13 cellular contexts compared by ENCODE assay signal in the genomic region with DNA sequence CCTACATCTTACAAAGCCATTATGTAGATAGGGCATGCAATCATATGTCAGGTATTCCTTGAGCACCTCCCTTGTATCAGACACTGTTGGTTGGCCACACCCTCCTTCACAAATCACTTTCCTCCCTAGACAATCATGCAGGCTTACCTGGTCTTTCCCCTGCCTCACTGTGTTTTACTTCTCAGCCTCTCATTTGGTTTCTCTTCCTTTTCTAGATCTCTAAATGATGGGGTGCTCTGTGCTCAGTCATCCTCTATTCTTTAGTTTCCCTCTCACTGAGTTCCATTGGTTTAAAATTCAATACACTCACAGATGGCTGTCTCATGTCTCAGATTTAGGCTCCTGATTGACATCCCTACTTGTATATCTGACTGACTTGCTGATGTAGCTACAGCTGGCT. TPM values are rescaled to one million over a fixed set of nuclear protein-coding genes. Genes with fewer than 3 reads are reported as not detected.
DNase-seq lines count a peak whose midpoint lies in the region; ATAC-seq and TF ChIP-seq lines count a peak whose summit lies in the region.
"Had no signal": no experiment of that assay in that cellular context is flagged by ENCODE, and none has a peak within 500 bp of the region (broad histone marks: within the 10 kb centered on the region; RNA-seq: fewer than 3 reads in every experiment).

No MANE protein-coding gene starts in this region.

- H3K36me3 Mint-ChIP-seq in activated CD4-positive, alpha-beta T cell treated with anti-CD3 and anti-CD28 coated beads for 36 hours (ENCODE audit: low read depth): no peaks in the 10 kb centered on the region
- H3K36me3 Mint-ChIP-seq in activated CD4-positive, alpha-beta T cell treated with anti-CD3 and anti-CD28 coated beads, Interleukin-2, amount 10 ng/mL, durations not matched to agents 24 days and 14 days (ENCODE audit: low read depth): no peaks in the 10 kb centered on the region
- H3K36me3 Mint-ChIP-seq in naive B cell: no peaks in the 10 kb centered on the region

- H3K27ac ChIP-seq in OCI-LY7 (ENCODE audit: low read depth, low read length, poor library complexity, severe bottlenecking): no peak overlapping the region
- H3K27ac ChIP-seq: upper lobe of left lung had no signal

- H3K4me2 ChIP-seq in OCI-LY7 (ENCODE audit: low read length): no peak overlapping the region

- H3K4me1 Mint-ChIP-seq in activated CD4-positive, alpha-beta T cell treated with anti-CD3 and anti-CD28 coated beads for 36 hours: peaks cover 4% of the 10 kb centered on the region
- H3K4me1 Mint-ChIP-seq in activated CD4-positive, alpha-beta T cell treated with anti-CD3 and anti-CD28 coated beads, Interleukin-2, amount 10 ng/mL, durations not matched to agents 24 days and 14 days: no peaks in the 10 kb centered on the region
- H3K4me1 Mint-ChIP-seq in naive B cell: peaks cover 7 to 11% (median 8%) of the 10 kb centered on the region in 3 donors

- no peak overlapping the region for H3K4me3 Mint-ChIP-seq in activated CD4-positive, alpha-beta T cell treated with anti-CD3 and anti-CD28 coated beads for 36 hours
- H3K4me3 Mint-ChIP-seq in activated CD4-positive, alpha-beta T cell treated with anti-CD3 and anti-CD28 coated beads, Interleukin-2, amount 10 ng/mL, durations not matched to agents 24 days and 14 days: no peak overlapping the region
- H3K4me3 Mint-ChIP-seq in naive B cell: no peak overlapping the region

- DNase-seq in activated CD4-positive, alpha-beta T cell treated with anti-CD3 and anti-CD28 coated beads for 36 hours: peak; percentile 35
- DNase-seq in activated CD4-positive, alpha-beta T cell treated with anti-CD3 and anti-CD28 coated beads, Interleukin-2, amount 10 ng/mL, durations not matched to agents 24 days and 14 days: no peak
- DNase-seq in naive B cell: peak; percentile 42
- no peak for DNase-seq in stimulated activated CD4-positive, alpha-beta T cell treated with anti-CD3 and anti-CD28 coated beads, Interleukin-1b, Interleukin-23, amount 100 ng/mL, for 48 hours
- DNase-seq in GDM1 (lab: John Stamatoyannopoulos, UW): no peak
- no peak for DNase-seq in OCI-LY7 (ENCODE audit: low spot score)
- DNase-seq: left cardiac atrium, NCI-H1930, Right ventricle myocardium superior, upper lobe of left lung had no signal

- no peak overlapping the region for H3K27ac Mint-ChIP-seq in activated CD4-positive, alpha-beta T cell treated with anti-CD3 and anti-CD28 coated beads for 36 hours
- no peak overlapping the region for H3K27ac Mint-ChIP-seq in activated CD4-positive, alpha-beta T cell treated with anti-CD3 and anti-CD28 coated beads, Interleukin-2, amount 10 ng/mL, durations not matched to agents 24 days and 14 days
- no peak overlapping the region for H3K27ac Mint-ChIP-seq in naive B cell

- CTCF ChIA-PET in activated CD4-positive, alpha-beta T cell treated with anti-CD3 and anti-CD28 coated beads for 36 hours (lab: Charles Lee): no interaction called here
- CTCF ChIA-PET in OCI-LY7 (lab: Charles Lee; ENCODE audit: unreplicated experiment): no interaction called here

- H3K9me2 ChIP-seq in OCI-LY7 (ENCODE audit: insufficient read depth, low read length): no peaks in the 10 kb centered on the region

- H4K20me1 ChIP-seq in OCI-LY7 (ENCODE audit: insufficient read depth, low read length): no peaks in the 10 kb centered on the region

- peak; percentile 99 for ATAC-seq in activated CD4-positive, alpha-beta T cell treated with anti-CD3 and anti-CD28 coated beads for 36 hours
- ATAC-seq in GM21528 (IDR thresholded peaks at IDR 0.05; ENCODE audit: low FRiP score, unreplicated experiment): peak; percentile 96
- ATAC-seq in HG03108 (IDR thresholded peaks at IDR 0.05; ENCODE audit: unreplicated experiment): peak; percentile 84
- peak; percentile 99 for ATAC-seq in naive B cell (ENCODE audit: low read depth in 2 of 2)
- ATAC-seq: esophagus mucosa, left cardiac atrium had no signal

- H3K9me3 Mint-ChIP-seq in activated CD4-positive, alpha-beta T cell treated with anti-CD3 and anti-CD28 coated beads for 36 hours (ENCODE audit: low read depth): no peaks in the 10 kb centered on the region
- H3K9me3 Mint-ChIP-seq in activated CD4-positive, alpha-beta T cell treated with anti-CD3 and anti-CD28 coated beads, Interleukin-2, amount 10 ng/mL, durations not matched to agents 24 days and 14 days: no peaks in the 10 kb centered on the region
- no peaks in the 10 kb centered on the region for H3K9me3 Mint-ChIP-seq in naive B cell

- no peak overlapping the region for H3K4me3 ChIP-seq in OCI-LY7 (ENCODE audit: low read depth, low read length, poor library complexity, severe bottlenecking)
- H3K4me3 ChIP-seq: upper lobe of left lung had no signal

- H3K36me3 ChIP-seq in OCI-LY7 (ENCODE audit: insufficient read depth, low read length): no peaks in the 10 kb centered on the region
- H3K36me3 ChIP-seq: upper lobe of left lung had no signal

- POLR2A ChIA-PET in activated CD4-positive, alpha-beta T cell treated with anti-CD3 and anti-CD28 coated beads for 36 hours (lab: Charles Lee): no interaction called here
- POLR2A ChIA-PET in OCI-LY7 (lab: Charles Lee): no interaction called here

- TF ChIP-seq CTCF in OCI-LY7 (conservative IDR thresholded peaks at IDR 0.05; ENCODE audit: low read length): no peak

- intact Hi-C loops in activated CD4-positive, alpha-beta T cell treated with anti-CD3 and anti-CD28 coated beads for 36 hours (cut with DNase I, micrococcal nuclease): no loop called here
- intact Hi-C loops in activated CD4-positive, alpha-beta T cell treated with anti-CD3 and anti-CD28 coated beads, Interleukin-2, amount 10 ng/mL, durations not matched to agents 24 days and 14 days (cut with micrococcal nuclease): no loop called here
- intact Hi-C loops in OCI-LY7 (cut with micrococcal nuclease; ENCODE audit: unreplicated experiment): no loop called here

- no peaks in the 10 kb centered on the region for H3K27me3 Mint-ChIP-seq in activated CD4-positive, alpha-beta T cell treated with anti-CD3 and anti-CD28 coated beads for 36 hours
- H3K27me3 Mint-ChIP-seq in activated CD4-positive, alpha-beta T cell treated with anti-CD3 and anti-CD28 coated beads, Interleukin-2, amount 10 ng/mL, durations not matched to agents 24 days and 14 days: no peaks in the 10 kb centered on the region
- no peaks in the 10 kb centered on the region for H3K27me3 Mint-ChIP-seq in naive B cell

- no peaks in the 10 kb centered on the region for H3K79me2 ChIP-seq in OCI-LY7 (ENCODE audit: insufficient read depth, low read depth, low read length)

- H2AFZ ChIP-seq in OCI-LY7 (ENCODE audit: low read length): no peak overlapping the region

- BruUV-seq in OCI-LY7 (replicated peaks; lab: Mats Ljungman, UMichigan): no TSS peak

- no peaks in the 10 kb centered on the region for H3K9me3 ChIP-seq in OCI-LY7 (ENCODE audit: low read length)
- H3K9me3 ChIP-seq: upper lobe of left lung had no signal

- no peaks in the 10 kb centered on the region for H3K4me1 ChIP-seq in OCI-LY7 (ENCODE audit: insufficient read depth, low read length, poor library complexity, severe bottlenecking)
- H3K4me1 ChIP-seq: upper lobe of left lung had no signal

RNA-seq across cellular contexts. Expression of gene ANK3, which starts 31.4 kb away (rescaled TPM):
- total RNA-seq in activated CD4-positive, alpha-beta T cell treated with anti-CD3 and anti-CD28 coated beads for 36 hours: 10 to 100 TPM; 24.0 to 25.2 TPM
- 22.9 and 23.5 TPM in 2 replicates for total RNA-seq in activated CD4-positive, alpha-beta T cell treated with anti-CD3 and anti-CD28 coated beads, Interleukin-2, amount 10 ng/mL, durations not matched to agents 24 days and 14 days
- 1 to 10 TPM in 5 of 6 donors, not detected in 1; 1.3 to 3.8 (median 2.5) TPM for polyA plus RNA-seq in naive B cell (ENCODE audit: low read depth in 6 of 6)
- 0.13 and 2.8 TPM in 2 replicates for total RNA-seq in OCI-LY7 (2014; rRNA removed; shearing (Covaris generic))
- total RNA-seq in OCI-LY7 (2022): 0.49 and 0.94 TPM in 2 replicates

Comparison
In these comparisons a context has a peak if more than half of its experiments do, and no peak if none do; other contexts are left out.
1. DNase-seq: peak in activated CD4-positive, alpha-beta T cell treated with anti-CD3 and anti-CD28 coated beads for 36 hours (single experiment) and naive B cell (single experiment); none in activated CD4-positive, alpha-beta T cell treated with anti-CD3 and anti-CD28 coated beads, Interleukin-2, amount 10 ng/mL, durations not matched to agents 24 days and 14 days (single experiment), stimulated activated CD4-positive, alpha-beta T cell treated with anti-CD3 and anti-CD28 coated beads, Interleukin-1b, Interleukin-23, amount 100 ng/mL, for 48 hours (single experiment), GDM1 (single experiment) and OCI-LY7 (single experiment).
2. Peak in every context shown above with its lines, with median percentiles within 50 percentile points of each other: ATAC-seq.